In genomic region chr20:57383447-57384347, GRCh38 we compare ENCODE assay signal across 17 cellular contexts. TPM values are rescaled to one million over a fixed set of nuclear protein-coding genes. Genes with fewer than 3 reads are reported as not detected.
A peak's percentile ranks its signal among the peaks of the same experiment; 100 is the strongest.
DNase-seq lines count a peak whose midpoint lies in the region; ATAC-seq and TF ChIP-seq lines count a peak whose summit lies in the region.
"Had no signal": no experiment of that assay in that cellular context is flagged by ENCODE, and none has a peak within 500 bp of the region (broad histone marks: within the 10 kb centered on the region; RNA-seq: fewer than 3 reads in every experiment).

No MANE protein-coding gene starts in this region.

- TF ChIP-seq CTCF in SK-N-SH (IDR thresholded peaks at IDR 0.05) (no peak), tibial artery (IDR thresholded peaks at IDR 0.05) (no peak)

- H3K79me2 ChIP-seq in SK-N-SH (ENCODE audit: insufficient read depth), result no peaks in the 10 kb centered on the region

- H3K4me3 ChIP-seq in SK-N-SH (ENCODE audit: low read depth in 2 of 2, low read length in 1 of 2), result no peak overlapping the region
- H3K4me3 ChIP-seq in tibial artery, result no peak overlapping the region

- peaks cover 0 to 21% of the 10 kb centered on the region in 2 experiments for H3K36me3 ChIP-seq in SK-N-SH (replicated peaks in 1 of 2; ENCODE audit: control insufficient read depth in 1 of 2, insufficient read depth in 2 of 2, low read length in 1 of 2)
- peaks cover 7 to 41% (median 15%) of the 10 kb centered on the region in 3 donors for H3K36me3 ChIP-seq in tibial artery

- peaks cover 22% of the 10 kb centered on the region for H3K4me1 Mint-ChIP-seq in stimulated activated naive CD8-positive, alpha-beta T cell treated with anti-CD3 and anti-CD28 coated beads, Interleukin-15, amount 100 ng/mL, for 72 hours
- H3K4me1 Mint-ChIP-seq in effector memory CD8-positive, alpha-beta T cell (ENCODE audit: low read depth in 2 of 2), result peaks cover 21 to 37% of the 10 kb centered on the region in 2 donors

- no peaks in the 10 kb centered on the region for H3K9me2 ChIP-seq in SK-N-SH

- no peak overlapping the region for H3K9ac ChIP-seq in SK-N-SH

- TF ChIP-seq EP300 in SK-N-SH (IDR thresholded peaks at IDR 0.05; ENCODE audit: borderline replicate concordance in 1 of 2, low read depth in 1 of 2, low read length in 1 of 2), result no peak

- no peak overlapping the region for H3K4me3 Mint-ChIP-seq in stimulated activated naive CD8-positive, alpha-beta T cell treated with anti-CD3 and anti-CD28 coated beads, Interleukin-15, amount 100 ng/mL, for 72 hours
- H3K4me3 Mint-ChIP-seq in effector memory CD8-positive, alpha-beta T cell, result peak overlapping the region; percentile 21 to 31
- H3K4me3 Mint-ChIP-seq: T-helper 1 cell treated with Interleukin-12 subunit alpha and Interleukin-12 subunit beta and Interleukin-4 antibody, amounts not matched to agents 30 μg/mL and 1 μg/mL, for 36 hours had no signal

- no peaks in the 10 kb centered on the region for H3F3A ChIP-seq in SK-N-SH (replicated peaks; ENCODE audit: insufficient read depth)

- H3K27me3 Mint-ChIP-seq in stimulated activated naive CD8-positive, alpha-beta T cell treated with anti-CD3 and anti-CD28 coated beads, Interleukin-15, amount 100 ng/mL, for 72 hours, result no peaks in the 10 kb centered on the region
- no peaks in the 10 kb centered on the region for H3K27me3 Mint-ChIP-seq in effector memory CD8-positive, alpha-beta T cell
- H3K27me3 Mint-ChIP-seq: IgD-negative memory B cell had no signal

- no peak for TF ChIP-seq RAD21 in SK-N-SH (IDR thresholded peaks at IDR 0.05; ENCODE audit: low read length)

- WGBS in SK-N-SH (ENCODE audit: low lambda C conversion rate), result 95% methylated on average over 20 of the region's 20 CpGs

- POLR2A ChIA-PET in SK-N-SH (lab: Yijun Ruan, JAX), result interaction anchor here (0.7 kb wide), 1 partner anchor 29 kb away, joined by 3 read pairs; no protein-coding TSS in a partner anchor

- no peaks in the 10 kb centered on the region for H3K4me1 ChIP-seq in SK-N-SH (ENCODE audit: control insufficient read depth in 1 of 2, insufficient read depth in 2 of 2, low read depth in 1 of 2, low read length in 1 of 2)
- H3K4me1 ChIP-seq in tibial artery, result peaks cover 0 to under 1% (median 0%) of the 10 kb centered on the region in 4 donors

- no peak for DNase-seq in stimulated activated naive CD8-positive, alpha-beta T cell treated with anti-CD3 and anti-CD28 coated beads, Interleukin-15, amount 100 ng/mL, for 72 hours
- DNase-seq in stimulated activated naive CD8-positive, alpha-beta T cell treated with anti-CD3 and anti-CD28 coated beads, Interleukin-15, Interleukin-2, amounts not matched to agents 100 U/mL and 50 U/mL, for 24 hours, result no peak
- DNase-seq in NCI-H345 (lab: John Stamatoyannopoulos, UW), result peak; percentile 39
- DNase-seq in effector memory CD8-positive, alpha-beta T cell, result no peak
- no peak for DNase-seq in SK-N-SH
- no peak for DNase-seq in tibial artery
- DNase-seq in stimulated activated CD4-positive, alpha-beta T cell treated with anti-CD3 and anti-CD28 coated beads, Interleukin-15, amount 100 ng/mL, for 24 hours, result no peak
- DNase-seq: anterior cingulate cortex, Calu3, cerebellar nuclear complex, hippocampal formation, kidney glomerular epithelial cell, NCI-H2081 treated with DMSO at 0.1 percent for 48 hours had no signal

- H3K27me3 ChIP-seq in SK-N-SH (ENCODE audit: insufficient read depth) (no peaks in the 10 kb centered on the region), tibial artery (no peaks in the 10 kb centered on the region)

- H3K9me3 ChIP-seq in SK-N-SH, result no peaks in the 10 kb centered on the region
- H3K9me3 ChIP-seq in tibial artery, result no peaks in the 10 kb centered on the region

- H3K27ac ChIP-seq in SK-N-SH (ENCODE audit: low read depth in 2 of 2, low read length in 1 of 2) (no peak overlapping the region), tibial artery (no peak overlapping the region)

- H3K27ac Mint-ChIP-seq in stimulated activated naive CD8-positive, alpha-beta T cell treated with anti-CD3 and anti-CD28 coated beads, Interleukin-15, amount 100 ng/mL, for 72 hours, result peak overlapping the region; percentile 30 to 43
- peak overlapping the region; percentile 81 for H3K27ac Mint-ChIP-seq in effector memory CD8-positive, alpha-beta T cell
- H3K27ac Mint-ChIP-seq: activated T-helper 2 cell treated with anti-CD3 and anti-CD28 coated beads, Interferon-gamma antibody, Interleukin-2, Interleukin-4, amounts not matched to agents 10 μg/mL and 5 μg/mL and 100 μg/mL, durations not matched to agents 14 hours and 24 hours and 36 hours; T-helper 1 cell treated with Interleukin-12 subunit alpha and Interleukin-12 subunit beta and Interleukin-4 antibody, amounts not matched to agents 30 μg/mL and 1 μg/mL, for 36 hours had no signal

- intact Hi-C loops in tibial artery (cut with DNase I; ENCODE audit: low total_unique reads), result loop anchor here (10.0 kb wide), 1 partner anchor 831 kb away; no protein-coding TSS in a partner anchor

- CTCF ChIA-PET in SK-N-SH (lab: Yijun Ruan, JAX), result interaction anchor here (1.1 to 7.0 kb wide), 6 partner anchors 50 to 115 kb away, joined by 3 to 68 read pairs (median 4); no protein-coding TSS in a partner anchor

- no peak for ATAC-seq in stimulated activated naive CD8-positive, alpha-beta T cell treated with anti-CD3 and anti-CD28 coated beads, Interleukin-15, amount 100 ng/mL, for 72 hours
- no peak for ATAC-seq in stimulated activated naive CD8-positive, alpha-beta T cell treated with anti-CD3 and anti-CD28 coated beads, Interleukin-15, Interleukin-2, amounts not matched to agents 100 U/mL and 50 U/mL, for 24 hours
- peak; percentile 45 for ATAC-seq in effector memory CD8-positive, alpha-beta T cell (replicated peaks)
- ATAC-seq in HG02678 (IDR thresholded peaks at IDR 0.05; ENCODE audit: unreplicated experiment), result no peak

- peaks cover 59% of the 10 kb centered on the region for H3K36me3 Mint-ChIP-seq in effector memory CD8-positive, alpha-beta T cell (ENCODE audit: insufficient read depth)

- H2AFZ ChIP-seq in SK-N-SH (ENCODE audit: low read depth), result no peak overlapping the region

- H3K9me3 Mint-ChIP-seq in stimulated activated naive CD8-positive, alpha-beta T cell treated with anti-CD3 and anti-CD28 coated beads, Interleukin-15, amount 100 ng/mL, for 72 hours, result no peaks in the 10 kb centered on the region
- H3K9me3 Mint-ChIP-seq in effector memory CD8-positive, alpha-beta T cell, result no peaks in the 10 kb centered on the region
- H3K9me3 Mint-ChIP-seq: activated T-helper 2 cell treated with anti-CD3 and anti-CD28 coated beads, Interferon-gamma antibody, Interleukin-2, Interleukin-4, amounts not matched to agents 10 μg/mL and 5 μg/mL and 100 μg/mL, durations not matched to agents 14 hours and 24 hours and 36 hours; IgD-negative memory B cell; T-helper 1 cell treated with Interleukin-12 subunit alpha and Interleukin-12 subunit beta and Interleukin-4 antibody, amounts not matched to agents 30 μg/mL and 1 μg/mL, for 36 hours had no signal

- H4K20me1 ChIP-seq in SK-N-SH (ENCODE audit: insufficient read depth), result no peaks in the 10 kb centered on the region

- no peak overlapping the region for H3K4me2 ChIP-seq in SK-N-SH

TF ChIP-seq in SK-N-SH, 30 proteins besides CTCF, POLR2A, EP300 and RAD21:
- TF ChIP-seq REST (IDR thresholded peaks at IDR 0.05; ENCODE audit: low read depth, low read length) (no peak), GABPA (IDR thresholded peaks at IDR 0.05; ENCODE audit: low read depth) (no peak), GATA2 (CRISPR knock-in tag; IDR thresholded peaks at IDR 0.05) (no peak), FOXJ3 (CRISPR knock-in tag; IDR thresholded peaks at IDR 0.05) (no peak), NRF1 (IDR thresholded peaks at IDR 0.05; ENCODE audit: low read depth, low read length) (no peak), YY1 (IDR thresholded peaks at IDR 0.05; ENCODE audit: low read depth) (no peak)
TF ChIP-seq in SK-N-SH: peak in this region for 0.

RNA-seq across cellular contexts. Expression of gene RBM38, which starts 7.5 kb away (rescaled TPM):
- 8.8 and 11.5 TPM in 2 replicates for polyA plus RNA-seq in SK-N-SH (2012; rRNA removed)
- polyA plus RNA-seq in SK-N-SH (2012; cell fraction: cytosol; rRNA removed), result 6.7 and 10.6 TPM in 2 replicates
- 8.7 and 11.0 TPM in 2 replicates for polyA plus RNA-seq in SK-N-SH (2012; cell fraction: nucleus; rRNA removed)

RNA-seq across cellular contexts. Expression of gene RAE1, which starts 32.6 kb away (rescaled TPM):
- 57.5 and 82.4 TPM in 2 replicates for polyA plus RNA-seq in SK-N-SH (2012; rRNA removed)
- 69.1 and 85.4 TPM in 2 replicates for polyA plus RNA-seq in SK-N-SH (2012; cell fraction: cytosol; rRNA removed)
- polyA plus RNA-seq in SK-N-SH (2012; cell fraction: nucleus; rRNA removed), result 94.1 and 101 TPM in 2 replicates

RNA-seq across cellular contexts. Expression of gene SPO11, which starts 54.1 kb away (rescaled TPM):
- not detected in 2 replicates for polyA plus RNA-seq in SK-N-SH (2012; rRNA removed)
- not detected in 2 replicates for polyA plus RNA-seq in SK-N-SH (2012; cell fraction: cytosol; rRNA removed)
- not detected in 2 replicates for polyA plus RNA-seq in SK-N-SH (2012; cell fraction: nucleus; rRNA removed)
- polyA plus RNA-seq: IgD-negative memory B cell had no signal

Comparison
In these comparisons a context has a peak if more than half of its experiments do, and no peak if none do; other contexts are left out.
1. H3K4me3 Mint-ChIP-seq: peak in effector memory CD8-positive, alpha-beta T cell (2 of 2); none in stimulated activated naive CD8-positive, alpha-beta T cell treated with anti-CD3 and anti-CD28 coated beads, Interleukin-15, amount 100 ng/mL, for 72 hours (0 of 2).